Comparison of ENCODE assay signal across 27 cellular contexts in the genomic region with DNA sequence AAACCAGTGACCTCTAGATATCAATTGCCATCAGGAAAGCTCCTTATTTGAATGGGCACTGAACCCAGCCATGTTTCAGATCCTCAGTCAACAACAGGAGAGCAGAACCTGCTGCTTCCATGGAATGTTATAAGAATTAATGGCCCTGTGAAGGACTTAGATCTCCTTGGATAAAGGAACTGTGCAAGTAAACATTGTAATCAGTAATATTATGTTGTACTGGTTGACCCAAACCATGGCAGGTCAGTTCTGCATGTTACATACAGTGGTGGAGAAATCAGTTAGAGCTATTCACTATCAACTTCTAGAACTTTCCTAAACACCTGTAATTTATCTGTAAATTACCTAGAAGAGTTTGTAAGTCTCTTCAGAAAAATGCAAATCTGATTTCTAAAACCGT. TPM values are rescaled to one million over a fixed set of nuclear protein-coding genes. Genes with fewer than 3 reads are reported as not detected.
A peak's percentile ranks its signal among the peaks of the same experiment; 100 is the strongest.
DNase-seq lines count a peak whose midpoint lies in the region; ATAC-seq and TF ChIP-seq lines count a peak whose summit lies in the region.
"Had no signal": no experiment of that assay in that cellular context is flagged by ENCODE, and none has a peak within 500 bp of the region (broad histone marks: within the 10 kb centered on the region; RNA-seq: fewer than 3 reads in every experiment).

No MANE protein-coding gene starts in this region.

- H3K9me2 ChIP-seq in SK-N-SH = no peaks in the 10 kb centered on the region

- H3K4me1 Mint-ChIP-seq in nephron = peaks cover 9% of the 10 kb centered on the region
- H3K4me1 Mint-ChIP-seq in type B pancreatic cell (ENCODE audit: unreplicated experiment) = peaks cover 18% of the 10 kb centered on the region
- H3K4me1 Mint-ChIP-seq: natural killer cell; stimulated activated effector memory CD8-positive, alpha-beta T cell treated with anti-CD3 and anti-CD28 coated beads, Interleukin-12 subunit alpha, Interleukin-12 subunit beta, amount 100 ng/mL, for 72 hours had no signal

- H3K27me3 ChIP-seq in SK-N-SH (ENCODE audit: insufficient read depth) = 0 out of 2 replicates have a peak, but pooled peaks cover 5% of the 10 kb centered on the region
- H3K27me3 ChIP-seq in gastroesophageal sphincter = no peaks in the 10 kb centered on the region

- H3K27ac Mint-ChIP-seq in nephron = peak overlapping the region; percentile 24 to 80 (median 44)
- H3K27ac Mint-ChIP-seq in type B pancreatic cell = peak overlapping the region; percentile 63
- H3K27ac Mint-ChIP-seq: H9; natural killer cell; stimulated activated effector memory CD8-positive, alpha-beta T cell treated with anti-CD3 and anti-CD28 coated beads, Interleukin-12 subunit alpha, Interleukin-12 subunit beta, amount 100 ng/mL, for 72 hours had no signal

- H3K4me3 ChIP-seq in SK-N-SH (ENCODE audit: low read depth in 2 of 2, low read length in 1 of 2) = no peak overlapping the region
- no peak overlapping the region for H3K4me3 ChIP-seq in gastroesophageal sphincter
- H3K4me3 ChIP-seq: GM12878 had no signal

- H3F3A ChIP-seq in SK-N-SH (replicated peaks; ENCODE audit: insufficient read depth) = no peaks in the 10 kb centered on the region

- no peaks in the 10 kb centered on the region for H3K79me2 ChIP-seq in SK-N-SH (ENCODE audit: insufficient read depth)

- TF ChIP-seq POLR2A in gastroesophageal sphincter (IDR thresholded peaks at IDR 0.05) = no peak

- TF ChIP-seq RAD21 in SK-N-SH (IDR thresholded peaks at IDR 0.05; ENCODE audit: low read length) = no peak

- H3K4me1 ChIP-seq in SK-N-SH (ENCODE audit: control insufficient read depth in 1 of 2, insufficient read depth in 2 of 2, low read depth in 1 of 2, low read length in 1 of 2) (no peaks in the 10 kb centered on the region), gastroesophageal sphincter (no peaks in the 10 kb centered on the region)

- no peaks in the 10 kb centered on the region for H3K9me3 ChIP-seq in SK-N-SH
- H3K9me3 ChIP-seq in gastroesophageal sphincter = peaks cover 0 to 6% (median 0%) of the 10 kb centered on the region in 3 donors

- no peaks in the 10 kb centered on the region for H4K20me1 ChIP-seq in SK-N-SH (ENCODE audit: insufficient read depth)

- DNase-seq in SK-N-SH (no peak), epithelial cell of prostate (ENCODE audit: low read depth, low spot score) (no peak), type B pancreatic cell (ENCODE audit: extremely low spot score, unreplicated experiment) (no peak), NCI-H2081 (lab: John Stamatoyannopoulos, UW) (no peak)
- DNase-seq: activated naive CD4-positive, alpha-beta T cell; activated T-cell treated with anti-CD3 and anti-CD28 coated beads, Interleukin-2, amount 50 U/mL, for 1 hour; central memory CD4-positive, alpha-beta T cell; DMS79 treated with DMSO at 0.1 percent for 48 hours; H9; midbrain; MM.1S; natural killer cell; NCI-H1694 treated with DMSO at 0.1 percent for 48 hours; NCI-H345; NCI-H774; SHP77; stimulated activated CD4-positive, alpha-beta T cell treated with anti-CD3 and anti-CD28 coated beads, Interleukin-1b, Interleukin-23, amount 100 ng/mL, for 48 hours had no signal

- no peak overlapping the region for H3K9ac ChIP-seq in SK-N-SH

- H3K36me3 ChIP-seq in SK-N-SH (replicated peaks in 1 of 2; ENCODE audit: control insufficient read depth in 1 of 2, insufficient read depth in 2 of 2, low read length in 1 of 2) (no peaks in the 10 kb centered on the region), gastroesophageal sphincter (no peaks in the 10 kb centered on the region)

- H3K27me3 Mint-ChIP-seq in nephron (ENCODE audit: low read depth) = no peaks in the 10 kb centered on the region
- H3K27me3 Mint-ChIP-seq in type B pancreatic cell = no peaks in the 10 kb centered on the region

- no peaks in the 10 kb centered on the region for H3K36me3 Mint-ChIP-seq in nephron (ENCODE audit: low read depth)
- no peaks in the 10 kb centered on the region for H3K36me3 Mint-ChIP-seq in type B pancreatic cell
- H3K36me3 Mint-ChIP-seq: natural killer cell; stimulated activated effector memory CD8-positive, alpha-beta T cell treated with anti-CD3 and anti-CD28 coated beads, Interleukin-12 subunit alpha, Interleukin-12 subunit beta, amount 100 ng/mL, for 72 hours had no signal

- no peak for ATAC-seq in SK-N-SH treated with all-trans-retinoic acid at 6 μM for 48 hours
- ATAC-seq in HG03025 (IDR thresholded peaks at IDR 0.05; ENCODE audit: low FRiP score, unreplicated experiment) = no peak
- no peak for ATAC-seq in gastroesophageal sphincter
- ATAC-seq: GM12878; natural killer cell; stimulated activated effector memory CD8-positive, alpha-beta T cell treated with anti-CD3 and anti-CD28 coated beads, Interleukin-12 subunit alpha, Interleukin-12 subunit beta, amount 100 ng/mL, for 72 hours had no signal

- H2AFZ ChIP-seq in SK-N-SH (ENCODE audit: low read depth) = no peak overlapping the region

- POLR2A ChIA-PET in SK-N-SH (lab: Yijun Ruan, JAX) = no interaction called here

- no peak overlapping the region; a peak in 1 of 4 replicates for H3K27ac ChIP-seq in SK-N-SH (ENCODE audit: low read depth in 2 of 2, low read length in 1 of 2)
- H3K27ac ChIP-seq in epithelial cell of prostate = peak overlapping the region; percentile 34
- H3K27ac ChIP-seq in gastroesophageal sphincter = no peak overlapping the region
- H3K27ac ChIP-seq: 22Rv1 had no signal

- CTCF ChIA-PET in SK-N-SH (lab: Yijun Ruan, JAX) = no interaction called here

- H3K9me3 Mint-ChIP-seq in nephron (peaks cover 10% of the 10 kb centered on the region), type B pancreatic cell (peaks cover 13% of the 10 kb centered on the region)

- TF ChIP-seq CTCF in SK-N-SH (IDR thresholded peaks at IDR 0.05) (no peak), nephron (IDR thresholded peaks at IDR 0.05; ENCODE audit: unreplicated experiment in 3 of 3) (no peak), type B pancreatic cell (conservative IDR thresholded peaks at IDR 0.05) (no peak), gastroesophageal sphincter (IDR thresholded peaks at IDR 0.05) (no peak)

- H3K4me3 Mint-ChIP-seq in nephron (no peak overlapping the region), type B pancreatic cell (no peak overlapping the region)
- H3K4me3 Mint-ChIP-seq: H9; natural killer cell; stimulated activated effector memory CD8-positive, alpha-beta T cell treated with anti-CD3 and anti-CD28 coated beads, Interleukin-12 subunit alpha, Interleukin-12 subunit beta, amount 100 ng/mL, for 72 hours had no signal

- H3K4me2 ChIP-seq in SK-N-SH = peak overlapping the region; percentile 49; the same call in 1 of the 2 replicates

- 27% methylated on average over 1 of the region's 1 CpG for WGBS in SK-N-SH (ENCODE audit: low lambda C conversion rate)
- 64 to 75% methylated on average over 1 of the region's 1 CpG for WGBS in gastroesophageal sphincter (ENCODE audit: low coverage in 1 of 2), 2 donors

- TF ChIP-seq EP300 in SK-N-SH (IDR thresholded peaks at IDR 0.05; ENCODE audit: borderline replicate concordance in 1 of 2, low read depth in 1 of 2, low read length in 1 of 2) = no peak
- no peak for TF ChIP-seq EP300 in gastroesophageal sphincter (IDR thresholded peaks at IDR 0.05)

TF ChIP-seq in SK-N-SH, 30 proteins besides CTCF, POLR2A, EP300 and RAD21 (continues in another document):
- TF ChIP-seq, protein P1, sequence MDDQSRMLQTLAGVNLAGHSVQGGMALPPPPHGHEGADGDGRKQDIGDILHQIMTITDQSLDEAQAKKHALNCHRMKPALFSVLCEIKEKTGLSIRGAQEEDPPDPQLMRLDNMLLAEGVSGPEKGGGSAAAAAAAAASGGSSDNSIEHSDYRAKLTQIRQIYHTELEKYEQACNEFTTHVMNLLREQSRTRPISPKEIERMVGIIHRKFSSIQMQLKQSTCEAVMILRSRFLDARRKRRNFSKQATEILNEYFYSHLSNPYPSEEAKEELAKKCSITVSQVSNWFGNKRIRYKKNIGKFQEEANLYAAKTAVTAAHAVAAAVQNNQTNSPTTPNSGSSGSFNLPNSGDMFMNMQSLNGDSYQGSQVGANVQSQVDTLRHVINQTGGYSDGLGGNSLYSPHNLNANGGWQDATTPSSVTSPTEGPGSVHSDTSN (IDR thresholded peaks at IDR 0.05) = no peak
- TF ChIP-seq SMC3 (IDR thresholded peaks at IDR 0.05; ENCODE audit: low read depth, low read length) (no peak), NRF1 (IDR thresholded peaks at IDR 0.05; ENCODE audit: low read depth, low read length) (no peak), RCOR1 (IDR thresholded peaks at IDR 0.05; ENCODE audit: low read length) (no peak)

TF ChIP-seq in SK-N-SH treated with all-trans-retinoic acid at 6 μM for 48 hours, 23 proteins besides CTCF, POLR2A, EP300 and RAD21 (continues in another document):
- TF ChIP-seq ISL1 (CRISPR knock-in tag; IDR thresholded peaks at IDR 0.05) (no peak), TCF4 (CRISPR knock-in tag; IDR thresholded peaks at IDR 0.05; ENCODE audit: borderline replicate concordance) (no peak), ZNF8 (CRISPR knock-in tag; IDR thresholded peaks at IDR 0.05) (no peak), TOX (CRISPR knock-in tag; IDR thresholded peaks at IDR 0.05; ENCODE audit: borderline replicate concordance) (no peak), ZFP30 (CRISPR knock-in tag; IDR thresholded peaks at IDR 0.05) (no peak), CSDC2 (CRISPR knock-in tag; IDR thresholded peaks at IDR 0.05) (no peak), CSRNP3 (CRISPR knock-in tag; IDR thresholded peaks at IDR 0.05) (no peak), ARNTL (CRISPR knock-in tag; IDR thresholded peaks at IDR 0.05; ENCODE audit: borderline replicate concordance, low read depth) (no peak), ZFP3 (CRISPR knock-in tag; IDR thresholded peaks at IDR 0.05) (no peak)

RNA-seq across cellular contexts. Expression of gene CLDN8, which starts 11.2 kb away (rescaled TPM):
- polyA plus RNA-seq in SK-N-SH (2012; rRNA removed) = not detected in 2 replicates
- not detected in 2 replicates for polyA plus RNA-seq in SK-N-SH (2012; cell fraction: cytosol; rRNA removed)
- polyA plus RNA-seq in SK-N-SH (2012; cell fraction: nucleus; rRNA removed) = not detected in 2 replicates
- total RNA-seq in type B pancreatic cell (ENCODE audit: low replicate concordance) (2.5 and 12.4 TPM in 2 replicates), gastroesophageal sphincter (1 to 10 TPM in 1 of 4 donors, not detected in 3; 2.1 TPM)
- total RNA-seq: frontal cortex, GM12878, H9, kidney epithelial cell, natural killer cell, temporal lobe had no signal
- polyA plus RNA-seq: GM12878 had no signal

RNA-seq across cellular contexts. Expression of gene KRTAP24-1, which starts 55.6 kb away (rescaled TPM):
- polyA plus RNA-seq in SK-N-SH (2012; rRNA removed) = not detected in 2 replicates
- polyA plus RNA-seq in SK-N-SH (2012; cell fraction: cytosol; rRNA removed) = not detected in 2 replicates
- not detected in 2 replicates for polyA plus RNA-seq in SK-N-SH (2012; cell fraction: nucleus; rRNA removed)
- not detected in 2 replicates for total RNA-seq in type B pancreatic cell (ENCODE audit: low replicate concordance)
- not detected for total RNA-seq in gastroesophageal sphincter
- total RNA-seq: frontal cortex, GM12878, H9, kidney epithelial cell, natural killer cell, temporal lobe had no signal
- polyA plus RNA-seq: GM12878 had no signal
